29 cellular contexts compared by ENCODE assay signal in genomic region chr6:93654548-93654947, GRCh38.
"Had no signal": no experiment of that assay in that cellular context is flagged by ENCODE, and none has a peak within 500 bp of the region (broad histone marks: within the 10 kb centered on the region; RNA-seq: fewer than 3 reads in every experiment).

No MANE protein-coding gene starts in this region.

- H3K9ac ChIP-seq: neural progenitor cell, parathyroid adenoma had no signal

- H3K27me3 ChIP-seq: neural progenitor cell, ovary, spleen, suprapubic skin, testis, tibial artery, transverse colon, upper lobe of left lung, vagina had no signal

- H3K79me2 ChIP-seq: parathyroid adenoma had no signal

- H3K36me3 ChIP-seq: neural progenitor cell, ovary, spleen, suprapubic skin, tibial artery, transverse colon, upper lobe of left lung, vagina had no signal

- ATAC-seq: natural killer cell; psoas muscle; right cardiac atrium; sciatic nerve; stimulated activated memory B cell treated with anti-CD40 and anti-IgM and Interleukin-4, amounts not matched to agents 10 μg/mL and 1 μg/mL and 100 μg/mL, for 72 hours; stimulated activated naive CD8-positive, alpha-beta T cell treated with anti-CD3 and anti-CD28 coated beads, Interleukin-15, amount 100 ng/mL, for 72 hours; stimulated activated naive CD8-positive, alpha-beta T cell treated with anti-CD3 and anti-CD28 coated beads, Interleukin-15, Interleukin-2, amounts not matched to agents 100 U/mL and 50 U/mL, for 24 hours had no signal

- H3K4me1 ChIP-seq: neural progenitor cell, parathyroid adenoma, psoas muscle, spleen, suprapubic skin, testis, tibial artery, transverse colon, upper lobe of left lung, vagina had no signal

- H3K4me3 ChIP-seq: neural progenitor cell, ovary, psoas muscle, skin epidermis, smooth muscle cell, spleen, suprapubic skin, testis, tibial artery, transverse colon, upper lobe of left lung, vagina had no signal

- H3K9me3 ChIP-seq: ovary, psoas muscle, suprapubic skin, testis, tibial artery, transverse colon, upper lobe of left lung had no signal

- H2AFZ ChIP-seq: neural progenitor cell, parathyroid adenoma had no signal

- H3K27ac ChIP-seq: neural progenitor cell, ovary, parathyroid adenoma, psoas muscle, skin epidermis, spleen, suprapubic skin, testis, tibial artery, transverse colon, upper lobe of left lung, vagina had no signal

- DNase-seq: natural killer cell; occipital lobe; ovary; posterior cingulate gyrus; psoas muscle; right cardiac atrium; spleen; stimulated activated CD4-positive, alpha-beta T cell treated with anti-CD3 and anti-CD28 coated beads, Interleukin-12 subunit alpha, Interleukin-12 subunit beta, amount 100 ng/mL, for 4 hours; stimulated activated CD4-positive, alpha-beta T cell treated with anti-CD3 and anti-CD28 coated beads, Interleukin-1b, Interleukin-23, amount 100 ng/mL, for 48 hours; stimulated activated CD4-positive, alpha-beta T cell treated with anti-CD3 and anti-CD28 coated beads, Interleukin-4, amount 100 ng/mL, for 1 hour; stimulated activated CD4-positive, alpha-beta T cell treated with anti-CD3 and anti-CD28 coated beads, Interleukin-4, amount 100 ng/mL, for 4 hours; stimulated activated CD8-positive, alpha-beta memory T cell treated with anti-CD3 and anti-CD28 coated beads, Interleukin-4, amount 100 ng/mL, for 48 hours; stimulated activated naive CD4-positive, alpha-beta T cell; stimulated activated naive CD8-positive, alpha-beta T cell treated with anti-CD3 and anti-CD28 coated beads, Interleukin-15, amount 100 ng/mL, for 72 hours; stimulated activated naive CD8-positive, alpha-beta T cell treated with anti-CD3 and anti-CD28 coated beads, Interleukin-15, Interleukin-2, amounts not matched to agents 100 U/mL and 50 U/mL, for 24 hours; substantia nigra; testis; tibial artery; transverse colon; upper lobe of left lung had no signal

- H3K4me2 ChIP-seq: neural progenitor cell, smooth muscle cell had no signal

- FAIRE-seq: urothelium cell line had no signal
